In genomic region chr11:3422380-3423137, GRCh38 we compare ENCODE assay signal across 8 cellular contexts. TPM values are rescaled to one million over a fixed set of nuclear protein-coding genes. Genes with fewer than 3 reads are reported as not detected.
DNase-seq lines count a peak whose midpoint lies in the region; ATAC-seq, FAIRE-seq and TF ChIP-seq lines count a peak whose summit lies in the region.
"Not testable (repeated sequence)": the region's sequence is repeated elsewhere in the genome, so short reads cannot be mapped to it uniquely, and the experiment has no call there.

No MANE protein-coding gene starts in this region.

- TF ChIP-seq CTCF in VCaP (conservative IDR thresholded peaks at IDR 0.05); breast epithelium (IDR thresholded peaks at IDR 0.05): not testable (repeated sequence)

- intact Hi-C loops in breast epithelium (cut with DNase I; ENCODE audit: low total_unique reads) = not testable (repeated sequence)

- H3K27ac ChIP-seq in VCaP (peak overlapping the region; percentile 24; the same call in 1 of the 2 replicates), breast epithelium (peak overlapping the region; percentile 90 to 91), skeletal muscle tissue (ENCODE audit: low read depth, low read length) (peak overlapping the region; percentile 74)

- not testable (repeated sequence) for H3K9me3 ChIP-seq in breast epithelium; iPS-18c (ENCODE audit: control insufficient read depth, insufficient read depth, low read length); skeletal muscle tissue (ENCODE audit: control insufficient read depth in 3 of 3, low read length in 3 of 3)

- not testable (repeated sequence) for TF ChIP-seq POLR2A in breast epithelium (IDR thresholded peaks at IDR 0.05)

- FAIRE-seq in A204.1 (lab: Jason Lieb, UNC) = peak; percentile 95

- peak; percentile 100 for DNase-seq in NCI-H2196 (lab: John Stamatoyannopoulos, UW; ENCODE audit: unreplicated experiment)
- peak; percentile 99 to 100 for DNase-seq in breast epithelium (ENCODE audit: low spot score in 2 of 2)

- not testable (repeated sequence) for H3K4me1 ChIP-seq in breast epithelium
- H3K4me1 ChIP-seq in skeletal muscle tissue (ENCODE audit: control insufficient read depth in 3 of 3, insufficient read depth in 3 of 3, low read length in 3 of 3) = peaks cover 4 to 16% (median 6%) of the 10 kb centered on the region in 3 donors

- ATAC-seq in GM18870 (IDR thresholded peaks at IDR 0.05; ENCODE audit: unreplicated experiment) = peak; percentile 48
- peak; percentile 97 for ATAC-seq in HG03135 (IDR thresholded peaks at IDR 0.05; ENCODE audit: unreplicated experiment)

- H3K36me3 ChIP-seq in breast epithelium; skeletal muscle tissue (ENCODE audit: control insufficient read depth in 3 of 3, insufficient read depth in 3 of 3, low read length in 3 of 3): not testable (repeated sequence)

- not testable (repeated sequence) for H3K27me3 ChIP-seq in breast epithelium; skeletal muscle tissue (ENCODE audit: control insufficient read depth in 3 of 3, insufficient read depth in 3 of 3, low read length in 3 of 3)

- H3K9ac ChIP-seq in skeletal muscle tissue (ENCODE audit: low read depth in 1 of 3, low read length in 3 of 3) = peak overlapping the region in 2 of 3 donors; percentile 64 to 71

- H3K4me3 ChIP-seq in breast epithelium (peak overlapping the region; percentile 43 to 76 (median 71)), iPS-18c (ENCODE audit: insufficient read depth, low read depth, low read length) (peak overlapping the region; percentile 70; the same call in 1 of the 2 replicates), skeletal muscle tissue (ENCODE audit: low read length in 3 of 3) (peak overlapping the region; percentile 63 to 69 (median 65))

RNA-seq across cellular contexts. Expression of gene ZNF195, which starts 43.6 kb away (rescaled TPM):
- total RNA-seq in breast epithelium (10 to 100 TPM; 16.5 to 41.9 (median 31.5) TPM), skeletal muscle tissue (9.4 TPM)

Comparison
In these comparisons a context has a peak if more than half of its experiments do, and no peak if none do; other contexts are left out.
1. Peak in every context shown above with its lines: DNase-seq, ATAC-seq, H3K4me3 ChIP-seq and H3K27ac ChIP-seq.
2. H3K27ac ChIP-seq: peak in every context shown above with its lines; median percentile 90 in breast epithelium; 74 in skeletal muscle tissue; 24 in VCaP.